17 cellular contexts compared by ENCODE assay signal in the genomic region with DNA sequence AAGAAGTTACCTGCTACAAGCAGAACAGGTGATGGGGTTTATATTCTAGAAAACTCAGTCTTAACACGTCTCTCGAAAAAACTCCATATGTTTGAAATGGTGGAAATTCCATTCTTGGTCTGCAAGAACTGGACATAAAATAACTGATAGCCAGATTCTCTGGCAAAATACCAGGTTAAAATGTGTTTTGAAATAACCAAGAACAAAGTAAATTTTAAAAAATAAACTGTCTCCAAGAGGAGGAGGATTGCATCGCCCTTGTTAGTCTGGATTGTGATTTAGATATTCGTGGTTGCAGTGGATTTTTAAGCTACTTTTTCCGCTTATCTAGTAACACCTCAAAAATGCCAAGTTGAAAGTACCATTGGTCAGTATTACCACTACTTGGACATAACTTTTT.
"Had no signal": no experiment of that assay in that cellular context is flagged by ENCODE, and none has a peak within 500 bp of the region (broad histone marks: within the 10 kb centered on the region; RNA-seq: fewer than 3 reads in every experiment).

No MANE protein-coding gene starts in this region.

- H3K27me3 ChIP-seq: esophagus muscularis mucosa, spleen, stomach, testis, upper lobe of right lung had no signal

- H3K4me3 ChIP-seq: coronary artery, esophagus muscularis mucosa, spleen, stomach, testis, upper lobe of right lung had no signal

- H3K4me1 Mint-ChIP-seq: activated B cell treated with CpG ODN at 0.5 μM for 24 hours; activated naive CD8-positive, alpha-beta T cell treated with anti-CD3 and anti-CD28 coated beads, Interleukin-2, amount 10 ng/mL, durations not matched to agents 7 days and 5 days had no signal

- H3K4me3 Mint-ChIP-seq: activated B cell treated with CpG ODN at 0.5 μM for 24 hours; activated naive CD8-positive, alpha-beta T cell treated with anti-CD3 and anti-CD28 coated beads, Interleukin-2, amount 10 ng/mL, durations not matched to agents 7 days and 5 days; activated T-helper 1 cell treated with anti-CD3 and anti-CD28 coated beads, Interleukin-12 subunit alpha, Interleukin-12 subunit beta, Interleukin-2, Interleukin-4 antibody, amounts not matched to agents 30 ng/mL and 10 ng/mL and 1 ng/mL, durations not matched to agents 14 hours and 24 hours and 36 hours; neural crest cell; T-helper 17 cell had no signal

- H3K9me3 ChIP-seq: esophagus muscularis mucosa, spleen, stomach, testis, upper lobe of right lung had no signal

- H3K27ac Mint-ChIP-seq: activated B cell treated with CpG ODN at 0.5 μM for 24 hours; activated naive CD8-positive, alpha-beta T cell treated with anti-CD3 and anti-CD28 coated beads, Interleukin-2, amount 10 ng/mL, durations not matched to agents 7 days and 5 days; activated T-helper 1 cell treated with anti-CD3 and anti-CD28 coated beads, Interleukin-12 subunit alpha, Interleukin-12 subunit beta, Interleukin-2, Interleukin-4 antibody, amounts not matched to agents 30 ng/mL and 10 ng/mL and 1 ng/mL, durations not matched to agents 14 hours and 24 hours and 36 hours; T-helper 17 cell had no signal

- H3K27me3 Mint-ChIP-seq: activated B cell treated with CpG ODN at 0.5 μM for 24 hours; activated naive CD8-positive, alpha-beta T cell treated with anti-CD3 and anti-CD28 coated beads, Interleukin-2, amount 10 ng/mL, durations not matched to agents 7 days and 5 days; T-helper 17 cell had no signal

- DNase-seq: activated B cell treated with CpG ODN at 0.5 μM for 24 hours; activated CD4-positive, alpha-beta T cell treated with anti-CD3 and anti-CD28 coated beads for 48 hours; activated CD8-positive, alpha-beta memory T cell treated with anti-CD3 and anti-CD28 coated beads, Interleukin-2, amount 50 U/mL, for 48 hours; activated naive CD8-positive, alpha-beta T cell treated with anti-CD3 and anti-CD28 coated beads, Interleukin-2, amount 10 ng/mL, durations not matched to agents 7 days and 5 days; aorta; islet precursor cell; midbrain; spleen; stomach; T-helper 17 cell; testis; upper lobe of right lung had no signal

- ATAC-seq: sciatic nerve, T-helper 17 cell, upper lobe of right lung had no signal

- H3K4me1 ChIP-seq: spleen, testis, upper lobe of right lung had no signal

- H3K9me3 Mint-ChIP-seq: activated B cell treated with CpG ODN at 0.5 μM for 24 hours; activated naive CD8-positive, alpha-beta T cell treated with anti-CD3 and anti-CD28 coated beads, Interleukin-2, amount 10 ng/mL, durations not matched to agents 7 days and 5 days; activated T-helper 1 cell treated with anti-CD3 and anti-CD28 coated beads, Interleukin-12 subunit alpha, Interleukin-12 subunit beta, Interleukin-2, Interleukin-4 antibody, amounts not matched to agents 30 ng/mL and 10 ng/mL and 1 ng/mL, durations not matched to agents 14 hours and 24 hours and 36 hours had no signal

- H3K27ac ChIP-seq: coronary artery, esophagus muscularis mucosa, spleen, stomach, testis, upper lobe of right lung had no signal
